In the genomic region with DNA sequence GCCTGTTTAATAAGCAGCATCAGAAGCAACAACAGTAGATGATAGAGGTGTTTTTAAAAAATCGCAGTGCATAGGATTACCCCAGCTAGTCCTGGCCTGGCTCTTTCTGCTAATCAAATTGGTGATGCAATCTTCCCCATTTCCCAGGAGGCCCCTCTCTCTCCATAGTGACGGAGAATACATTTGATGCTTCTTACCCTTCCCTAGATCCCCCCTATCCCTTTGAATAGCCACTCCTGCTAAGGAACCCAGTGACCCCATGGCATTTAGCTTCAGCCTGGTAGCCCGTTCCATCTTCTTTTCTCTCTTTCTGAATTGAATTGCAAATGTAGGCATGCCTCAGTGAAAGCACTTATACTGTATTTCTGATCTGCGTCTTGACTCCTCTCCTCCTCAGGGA, we compare ENCODE assay signal across 2 cellular contexts.
TF ChIP-seq lines count a peak whose summit lies in the region.

No MANE protein-coding gene starts in this region.

TF ChIP-seq in SK-N-SH, 30 proteins besides CTCF, POLR2A, EP300 and RAD21 (continued from another document):
- TF ChIP-seq, protein P1, sequence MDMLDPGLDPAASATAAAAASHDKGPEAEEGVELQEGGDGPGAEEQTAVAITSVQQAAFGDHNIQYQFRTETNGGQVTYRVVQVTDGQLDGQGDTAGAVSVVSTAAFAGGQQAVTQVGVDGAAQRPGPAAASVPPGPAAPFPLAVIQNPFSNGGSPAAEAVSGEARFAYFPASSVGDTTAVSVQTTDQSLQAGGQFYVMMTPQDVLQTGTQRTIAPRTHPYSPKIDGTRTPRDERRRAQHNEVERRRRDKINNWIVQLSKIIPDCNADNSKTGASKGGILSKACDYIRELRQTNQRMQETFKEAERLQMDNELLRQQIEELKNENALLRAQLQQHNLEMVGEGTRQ (IDR thresholded peaks at IDR 0.05; ENCODE audit: borderline replicate concordance, low read depth, low read length): no peak
- TF ChIP-seq FOSL2 (IDR thresholded peaks at IDR 0.05; ENCODE audit: borderline replicate concordance, low read depth) (no peak), RXRA (IDR thresholded peaks at IDR 0.05; ENCODE audit: borderline replicate concordance, low read depth) (no peak), TEAD4 (IDR thresholded peaks at IDR 0.05; ENCODE audit: borderline replicate concordance, insufficient read depth) (no peak), RCOR1 (IDR thresholded peaks at IDR 0.05; ENCODE audit: low read length) (no peak), SMC3 (IDR thresholded peaks at IDR 0.05; ENCODE audit: low read depth, low read length) (no peak), NFIC (IDR thresholded peaks at IDR 0.05; ENCODE audit: borderline replicate concordance) (no peak), MXI1 (IDR thresholded peaks at IDR 0.05; ENCODE audit: low read depth, low read length) (no peak), GATA2 (CRISPR knock-in tag; IDR thresholded peaks at IDR 0.05) (no peak), MEF2A (IDR thresholded peaks at IDR 0.05; ENCODE audit: borderline replicate concordance, low read depth) (no peak), FOXJ3 (CRISPR knock-in tag; IDR thresholded peaks at IDR 0.05) (no peak), CHD2 (IDR thresholded peaks at IDR 0.05; ENCODE audit: low read length, partially characterized antibody) (no peak), EZH2phosphoT487 (IDR thresholded peaks at IDR 0.05; ENCODE audit: borderline replicate concordance, low read depth) (no peak)
- TF ChIP-seq, protein P2, sequence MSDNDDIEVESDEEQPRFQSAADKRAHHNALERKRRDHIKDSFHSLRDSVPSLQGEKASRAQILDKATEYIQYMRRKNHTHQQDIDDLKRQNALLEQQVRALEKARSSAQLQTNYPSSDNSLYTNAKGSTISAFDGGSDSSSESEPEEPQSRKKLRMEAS (IDR thresholded peaks at IDR 0.05; ENCODE audit: low read depth): no peak
- TF ChIP-seq, protein P3, sequence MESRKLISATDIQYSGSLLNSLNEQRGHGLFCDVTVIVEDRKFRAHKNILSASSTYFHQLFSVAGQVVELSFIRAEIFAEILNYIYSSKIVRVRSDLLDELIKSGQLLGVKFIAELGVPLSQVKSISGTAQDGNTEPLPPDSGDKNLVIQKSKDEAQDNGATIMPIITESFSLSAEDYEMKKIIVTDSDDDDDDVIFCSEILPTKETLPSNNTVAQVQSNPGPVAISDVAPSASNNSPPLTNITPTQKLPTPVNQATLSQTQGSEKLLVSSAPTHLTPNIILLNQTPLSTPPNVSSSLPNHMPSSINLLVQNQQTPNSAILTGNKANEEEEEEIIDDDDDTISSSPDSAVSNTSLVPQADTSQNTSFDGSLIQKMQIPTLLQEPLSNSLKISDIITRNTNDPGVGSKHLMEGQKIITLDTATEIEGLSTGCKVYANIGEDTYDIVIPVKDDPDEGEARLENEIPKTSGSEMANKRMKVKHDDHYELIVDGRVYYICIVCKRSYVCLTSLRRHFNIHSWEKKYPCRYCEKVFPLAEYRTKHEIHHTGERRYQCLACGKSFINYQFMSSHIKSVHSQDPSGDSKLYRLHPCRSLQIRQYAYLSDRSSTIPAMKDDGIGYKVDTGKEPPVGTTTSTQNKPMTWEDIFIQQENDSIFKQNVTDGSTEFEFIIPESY (IDR thresholded peaks at IDR 0.05; ENCODE audit: borderline replicate concordance, low read depth): no peak
- TF ChIP-seq, protein P4, sequence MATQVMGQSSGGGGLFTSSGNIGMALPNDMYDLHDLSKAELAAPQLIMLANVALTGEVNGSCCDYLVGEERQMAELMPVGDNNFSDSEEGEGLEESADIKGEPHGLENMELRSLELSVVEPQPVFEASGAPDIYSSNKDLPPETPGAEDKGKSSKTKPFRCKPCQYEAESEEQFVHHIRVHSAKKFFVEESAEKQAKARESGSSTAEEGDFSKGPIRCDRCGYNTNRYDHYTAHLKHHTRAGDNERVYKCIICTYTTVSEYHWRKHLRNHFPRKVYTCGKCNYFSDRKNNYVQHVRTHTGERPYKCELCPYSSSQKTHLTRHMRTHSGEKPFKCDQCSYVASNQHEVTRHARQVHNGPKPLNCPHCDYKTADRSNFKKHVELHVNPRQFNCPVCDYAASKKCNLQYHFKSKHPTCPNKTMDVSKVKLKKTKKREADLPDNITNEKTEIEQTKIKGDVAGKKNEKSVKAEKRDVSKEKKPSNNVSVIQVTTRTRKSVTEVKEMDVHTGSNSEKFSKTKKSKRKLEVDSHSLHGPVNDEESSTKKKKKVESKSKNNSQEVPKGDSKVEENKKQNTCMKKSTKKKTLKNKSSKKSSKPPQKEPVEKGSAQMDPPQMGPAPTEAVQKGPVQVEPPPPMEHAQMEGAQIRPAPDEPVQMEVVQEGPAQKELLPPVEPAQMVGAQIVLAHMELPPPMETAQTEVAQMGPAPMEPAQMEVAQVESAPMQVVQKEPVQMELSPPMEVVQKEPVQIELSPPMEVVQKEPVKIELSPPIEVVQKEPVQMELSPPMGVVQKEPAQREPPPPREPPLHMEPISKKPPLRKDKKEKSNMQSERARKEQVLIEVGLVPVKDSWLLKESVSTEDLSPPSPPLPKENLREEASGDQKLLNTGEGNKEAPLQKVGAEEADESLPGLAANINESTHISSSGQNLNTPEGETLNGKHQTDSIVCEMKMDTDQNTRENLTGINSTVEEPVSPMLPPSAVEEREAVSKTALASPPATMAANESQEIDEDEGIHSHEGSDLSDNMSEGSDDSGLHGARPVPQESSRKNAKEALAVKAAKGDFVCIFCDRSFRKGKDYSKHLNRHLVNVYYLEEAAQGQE (IDR thresholded peaks at IDR 0.05; ENCODE audit: low read depth, low read length): no peak
- TF ChIP-seq, protein P5, sequence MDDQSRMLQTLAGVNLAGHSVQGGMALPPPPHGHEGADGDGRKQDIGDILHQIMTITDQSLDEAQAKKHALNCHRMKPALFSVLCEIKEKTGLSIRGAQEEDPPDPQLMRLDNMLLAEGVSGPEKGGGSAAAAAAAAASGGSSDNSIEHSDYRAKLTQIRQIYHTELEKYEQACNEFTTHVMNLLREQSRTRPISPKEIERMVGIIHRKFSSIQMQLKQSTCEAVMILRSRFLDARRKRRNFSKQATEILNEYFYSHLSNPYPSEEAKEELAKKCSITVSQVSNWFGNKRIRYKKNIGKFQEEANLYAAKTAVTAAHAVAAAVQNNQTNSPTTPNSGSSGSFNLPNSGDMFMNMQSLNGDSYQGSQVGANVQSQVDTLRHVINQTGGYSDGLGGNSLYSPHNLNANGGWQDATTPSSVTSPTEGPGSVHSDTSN (IDR thresholded peaks at IDR 0.05): no peak
- TF ChIP-seq, protein P6, sequence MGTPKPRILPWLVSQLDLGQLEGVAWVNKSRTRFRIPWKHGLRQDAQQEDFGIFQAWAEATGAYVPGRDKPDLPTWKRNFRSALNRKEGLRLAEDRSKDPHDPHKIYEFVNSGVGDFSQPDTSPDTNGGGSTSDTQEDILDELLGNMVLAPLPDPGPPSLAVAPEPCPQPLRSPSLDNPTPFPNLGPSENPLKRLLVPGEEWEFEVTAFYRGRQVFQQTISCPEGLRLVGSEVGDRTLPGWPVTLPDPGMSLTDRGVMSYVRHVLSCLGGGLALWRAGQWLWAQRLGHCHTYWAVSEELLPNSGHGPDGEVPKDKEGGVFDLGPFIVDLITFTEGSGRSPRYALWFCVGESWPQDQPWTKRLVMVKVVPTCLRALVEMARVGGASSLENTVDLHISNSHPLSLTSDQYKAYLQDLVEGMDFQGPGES (IDR thresholded peaks at IDR 0.05; ENCODE audit: low read depth, low read length): no peak

TF ChIP-seq in neural cell, 6 proteins besides CTCF, POLR2A, EP300 and RAD21:
- TF ChIP-seq, protein P4 (IDR thresholded peaks at IDR 0.05; ENCODE audit: borderline replicate concordance): peak; percentile 19
- no peak for TF ChIP-seq TAF1 (IDR thresholded peaks at IDR 0.05; ENCODE audit: low read depth)
- TF ChIP-seq POLR2AphosphoS5 (IDR thresholded peaks at IDR 0.05): no peak
